Comparison of ENCODE assay signal across 13 cellular contexts in genomic region chr1:228273720-228274451, GRCh38.
DNase-seq lines count a peak whose midpoint lies in the region; ATAC-seq lines count a peak whose summit lies in the region.
"Had no signal": no experiment of that assay in that cellular context is flagged by ENCODE, and none has a peak within 500 bp of the region (broad histone marks: within the 10 kb centered on the region; RNA-seq: fewer than 3 reads in every experiment).

No MANE protein-coding gene starts in this region.

- no peaks in the 10 kb centered on the region for H3K36me3 Mint-ChIP-seq in activated T-cell treated with anti-CD3 and anti-CD28 coated beads, Interleukin-2, amount 50 U/mL, for 4 hours (ENCODE audit: insufficient read depth)
- H3K36me3 Mint-ChIP-seq in activated T-cell treated with anti-CD3 and anti-CD28 coated beads, Interleukin-2, amount 50 U/mL, for 72 hours (ENCODE audit: insufficient read depth in 2 of 2) = no peaks in the 10 kb centered on the region
- peaks cover 6% of the 10 kb centered on the region for H3K36me3 Mint-ChIP-seq in activated T-helper 2 cell treated with anti-CD3 and anti-CD28 coated beads, Interferon-gamma antibody, Interleukin-2, Interleukin-4, amounts not matched to agents 10 μg/mL and 5 μg/mL and 100 μg/mL, durations not matched to agents 14 hours and 24 hours and 36 hours (ENCODE audit: low read depth)
- no peaks in the 10 kb centered on the region for H3K36me3 Mint-ChIP-seq in memory B cell
- H3K36me3 Mint-ChIP-seq in stimulated activated memory B cell treated with anti-CD40 and anti-IgM and Interleukin-4, amounts not matched to agents 10 μg/mL and 1 μg/mL and 100 μg/mL, for 72 hours = no peaks in the 10 kb centered on the region

- H3K27me3 Mint-ChIP-seq in activated T-cell treated with anti-CD3 and anti-CD28 coated beads, Interleukin-2, amount 50 U/mL, for 4 hours (ENCODE audit: low read depth) = no peaks in the 10 kb centered on the region
- H3K27me3 Mint-ChIP-seq in activated T-cell treated with anti-CD3 and anti-CD28 coated beads, Interleukin-2, amount 50 U/mL, for 72 hours (ENCODE audit: low read depth) = no peaks in the 10 kb centered on the region
- H3K27me3 Mint-ChIP-seq in activated T-helper 2 cell treated with anti-CD3 and anti-CD28 coated beads, Interferon-gamma antibody, Interleukin-2, Interleukin-4, amounts not matched to agents 10 μg/mL and 5 μg/mL and 100 μg/mL, durations not matched to agents 14 hours and 24 hours and 36 hours (ENCODE audit: low read depth) = no peaks in the 10 kb centered on the region
- H3K27me3 Mint-ChIP-seq in memory B cell = no peaks in the 10 kb centered on the region
- no peaks in the 10 kb centered on the region for H3K27me3 Mint-ChIP-seq in stimulated activated memory B cell treated with anti-CD40 and anti-IgM and Interleukin-4, amounts not matched to agents 10 μg/mL and 1 μg/mL and 100 μg/mL, for 72 hours

- no peak for DNase-seq in activated T-cell treated with anti-CD3 and anti-CD28 coated beads, Interleukin-2, amount 50 U/mL, for 4 hours
- DNase-seq in activated T-cell treated with anti-CD3 and anti-CD28 coated beads, Interleukin-2, amount 50 U/mL, for 72 hours = no peak
- DNase-seq in activated T-helper 2 cell treated with anti-CD3 and anti-CD28 coated beads, Interferon-gamma antibody, Interleukin-2, Interleukin-4, amounts not matched to agents 10 μg/mL and 5 μg/mL and 100 μg/mL, durations not matched to agents 14 hours and 24 hours and 36 hours (ENCODE audit: low spot score) = no peak
- no peak for DNase-seq in memory B cell (ENCODE audit: low spot score in 2 of 2)
- no peak for DNase-seq in NCI-H128 (lab: John Stamatoyannopoulos, UW; ENCODE audit: unreplicated experiment)
- no peak for DNase-seq in superior temporal gyrus (ENCODE audit: extremely low spot score)
- no peak for DNase-seq in NCI-H1092 treated with DMSO at 0.1 percent for 48 hours (lab: John Stamatoyannopoulos, UW)
- DNase-seq: ACHN, NCI-H1694 treated with DMSO at 0.1 percent for 48 hours, NCI-H524, PC-3 had no signal

- intact Hi-C loops in activated T-helper 2 cell treated with anti-CD3 and anti-CD28 coated beads, Interferon-gamma antibody, Interleukin-2, Interleukin-4, amounts not matched to agents 10 μg/mL and 5 μg/mL and 100 μg/mL, durations not matched to agents 14 hours and 24 hours and 36 hours (cut with micrococcal nuclease) = no loop called here

- ATAC-seq in activated T-cell treated with anti-CD3 and anti-CD28 coated beads, Interleukin-2, amount 50 U/mL, for 4 hours = no peak
- no peak for ATAC-seq in activated T-cell treated with anti-CD3 and anti-CD28 coated beads, Interleukin-2, amount 50 U/mL, for 72 hours (replicated peaks in 1 of 2)
- no peak for ATAC-seq in memory B cell (ENCODE audit: low read depth)
- ATAC-seq in stimulated activated memory B cell treated with anti-CD40 and anti-IgM and Interleukin-4, amounts not matched to agents 10 μg/mL and 1 μg/mL and 100 μg/mL, for 72 hours = no peak
- ATAC-seq: activated CD4-positive, CD25-positive, alpha-beta regulatory T cell treated with anti-CD3 and anti-CD28 coated beads, Interleukin-2, amount 50 U/mL, for 24 hours; PC-3 had no signal

- no peaks in the 10 kb centered on the region for H3K9me3 Mint-ChIP-seq in activated T-cell treated with anti-CD3 and anti-CD28 coated beads, Interleukin-2, amount 50 U/mL, for 4 hours
- H3K9me3 Mint-ChIP-seq in activated T-cell treated with anti-CD3 and anti-CD28 coated beads, Interleukin-2, amount 50 U/mL, for 72 hours = no peaks in the 10 kb centered on the region
- no peaks in the 10 kb centered on the region for H3K9me3 Mint-ChIP-seq in activated T-helper 2 cell treated with anti-CD3 and anti-CD28 coated beads, Interferon-gamma antibody, Interleukin-2, Interleukin-4, amounts not matched to agents 10 μg/mL and 5 μg/mL and 100 μg/mL, durations not matched to agents 14 hours and 24 hours and 36 hours
- no peaks in the 10 kb centered on the region for H3K9me3 Mint-ChIP-seq in memory B cell
- no peaks in the 10 kb centered on the region for H3K9me3 Mint-ChIP-seq in stimulated activated memory B cell treated with anti-CD40 and anti-IgM and Interleukin-4, amounts not matched to agents 10 μg/mL and 1 μg/mL and 100 μg/mL, for 72 hours

- H3K4me3 Mint-ChIP-seq in activated T-cell treated with anti-CD3 and anti-CD28 coated beads, Interleukin-2, amount 50 U/mL, for 4 hours = peak overlapping the region; percentile 40
- H3K4me3 Mint-ChIP-seq in activated T-cell treated with anti-CD3 and anti-CD28 coated beads, Interleukin-2, amount 50 U/mL, for 72 hours = peak overlapping the region in 1 of 2 donors; percentile 83
- peak overlapping the region; percentile 8 for H3K4me3 Mint-ChIP-seq in activated T-helper 2 cell treated with anti-CD3 and anti-CD28 coated beads, Interferon-gamma antibody, Interleukin-2, Interleukin-4, amounts not matched to agents 10 μg/mL and 5 μg/mL and 100 μg/mL, durations not matched to agents 14 hours and 24 hours and 36 hours (ENCODE audit: low read depth)
- H3K4me3 Mint-ChIP-seq in memory B cell = peak overlapping the region; percentile 87
- peak overlapping the region; percentile 23 for H3K4me3 Mint-ChIP-seq in stimulated activated memory B cell treated with anti-CD40 and anti-IgM and Interleukin-4, amounts not matched to agents 10 μg/mL and 1 μg/mL and 100 μg/mL, for 72 hours

- H3K4me1 Mint-ChIP-seq in activated T-cell treated with anti-CD3 and anti-CD28 coated beads, Interleukin-2, amount 50 U/mL, for 4 hours (ENCODE audit: low read depth) = peaks cover 10% of the 10 kb centered on the region
- H3K4me1 Mint-ChIP-seq in activated T-cell treated with anti-CD3 and anti-CD28 coated beads, Interleukin-2, amount 50 U/mL, for 72 hours (ENCODE audit: low read depth) = peaks cover 10% of the 10 kb centered on the region
- peaks cover 4% of the 10 kb centered on the region for H3K4me1 Mint-ChIP-seq in activated T-helper 2 cell treated with anti-CD3 and anti-CD28 coated beads, Interferon-gamma antibody, Interleukin-2, Interleukin-4, amounts not matched to agents 10 μg/mL and 5 μg/mL and 100 μg/mL, durations not matched to agents 14 hours and 24 hours and 36 hours (ENCODE audit: low read depth)
- H3K4me1 Mint-ChIP-seq in memory B cell = peaks cover 7% of the 10 kb centered on the region
- H3K4me1 Mint-ChIP-seq in stimulated activated memory B cell treated with anti-CD40 and anti-IgM and Interleukin-4, amounts not matched to agents 10 μg/mL and 1 μg/mL and 100 μg/mL, for 72 hours = peaks cover 30% of the 10 kb centered on the region

- no peak overlapping the region for H3K27ac Mint-ChIP-seq in activated T-cell treated with anti-CD3 and anti-CD28 coated beads, Interleukin-2, amount 50 U/mL, for 72 hours
- no peak overlapping the region for H3K27ac Mint-ChIP-seq in activated T-helper 2 cell treated with anti-CD3 and anti-CD28 coated beads, Interferon-gamma antibody, Interleukin-2, Interleukin-4, amounts not matched to agents 10 μg/mL and 5 μg/mL and 100 μg/mL, durations not matched to agents 14 hours and 24 hours and 36 hours
- H3K27ac Mint-ChIP-seq in memory B cell = no peak overlapping the region
- no peak overlapping the region for H3K27ac Mint-ChIP-seq in stimulated activated memory B cell treated with anti-CD40 and anti-IgM and Interleukin-4, amounts not matched to agents 10 μg/mL and 1 μg/mL and 100 μg/mL, for 72 hours
